1 cellular context compared by ENCODE assay signal in the genomic region with DNA sequence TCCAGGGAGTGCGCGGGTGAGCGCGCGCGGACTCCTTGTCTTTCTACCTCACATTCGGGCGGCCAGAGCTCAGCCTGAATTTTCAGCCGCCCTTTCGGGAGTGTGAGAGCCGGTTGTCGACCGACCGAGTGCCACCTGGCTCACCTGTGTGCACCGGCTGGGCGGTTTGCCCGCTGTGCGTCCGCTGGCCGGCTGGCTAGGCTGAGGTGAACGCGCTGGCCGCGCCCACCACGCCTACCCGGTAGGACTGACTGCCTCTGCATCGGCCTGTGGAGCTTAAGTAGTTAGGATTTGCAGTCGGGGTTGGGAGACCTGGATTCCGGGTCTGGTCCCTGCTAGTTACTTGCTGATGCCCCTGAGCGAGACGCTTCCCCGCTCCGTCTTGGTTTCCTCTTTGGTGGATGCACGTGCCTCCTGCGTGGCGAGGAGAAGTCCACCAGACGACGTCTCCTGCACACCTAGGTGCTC.
TF ChIP-seq lines count a peak whose summit lies in the region.

No MANE protein-coding gene starts in this region.

TF ChIP-seq in HEK293, 187 proteins besides CTCF, POLR2A, EP300 and RAD21 (continued from another document and continues in another):
- TF ChIP-seq, protein P1, sequence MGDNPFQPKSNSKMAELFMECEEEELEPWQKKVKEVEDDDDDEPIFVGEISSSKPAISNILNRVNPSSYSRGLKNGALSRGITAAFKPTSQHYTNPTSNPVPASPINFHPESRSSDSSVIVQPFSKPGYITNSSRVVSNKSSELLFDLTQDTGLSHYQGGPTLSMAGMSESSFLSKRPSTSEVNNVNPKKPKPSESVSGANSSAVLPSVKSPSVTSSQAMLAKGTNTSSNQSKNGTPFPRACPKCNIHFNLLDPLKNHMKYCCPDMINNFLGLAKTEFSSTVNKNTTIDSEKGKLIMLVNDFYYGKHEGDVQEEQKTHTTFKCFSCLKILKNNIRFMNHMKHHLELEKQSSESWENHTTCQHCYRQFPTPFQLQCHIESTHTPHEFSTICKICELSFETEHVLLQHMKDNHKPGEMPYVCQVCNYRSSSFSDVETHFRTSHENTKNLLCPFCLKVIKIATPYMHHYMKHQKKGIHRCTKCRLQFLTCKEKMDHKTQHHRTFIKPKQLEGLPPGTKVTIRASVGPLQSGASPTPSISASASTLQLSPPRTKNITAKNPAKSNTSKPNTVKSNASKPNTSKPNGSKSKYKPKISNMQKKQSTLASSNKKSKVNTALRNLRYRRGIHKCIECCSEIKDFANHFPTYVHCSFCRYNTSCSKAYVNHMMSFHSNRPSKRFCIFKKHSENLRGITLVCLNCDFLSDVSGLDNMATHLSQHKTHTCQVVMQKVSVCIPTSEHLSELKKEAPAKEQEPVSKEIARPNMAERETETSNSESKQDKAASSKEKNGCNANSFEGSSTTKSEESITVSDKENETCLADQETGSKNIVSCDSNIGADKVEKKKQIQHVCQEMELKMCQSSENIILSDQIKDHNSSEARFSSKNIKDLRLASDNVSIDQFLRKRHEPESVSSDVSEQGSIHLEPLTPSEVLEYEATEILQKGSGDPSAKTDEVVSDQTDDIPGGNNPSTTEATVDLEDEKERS (tag by site-specific recombination; IDR thresholded peaks at IDR 0.05), result no peak
- no peak for TF ChIP-seq SP3 (tag by site-specific recombination; IDR thresholded peaks at IDR 0.05)
- no peak for TF ChIP-seq ZNF350 (tag by site-specific recombination; IDR thresholded peaks at IDR 0.05)
- TF ChIP-seq ZBTB48 (tag by site-specific recombination; IDR thresholded peaks at IDR 0.05), result 0 out of 2 replicates have a peak, but pooled peaks have one; percentile 13
- TF ChIP-seq ZNF585B (tag by site-specific recombination; IDR thresholded peaks at IDR 0.05), result no peak
- no peak for TF ChIP-seq ZNF571 (tag by site-specific recombination; IDR thresholded peaks at IDR 0.05)
- no peak for TF ChIP-seq ZNF544 (tag by site-specific recombination; IDR thresholded peaks at IDR 0.05)
- TF ChIP-seq, protein P2, sequence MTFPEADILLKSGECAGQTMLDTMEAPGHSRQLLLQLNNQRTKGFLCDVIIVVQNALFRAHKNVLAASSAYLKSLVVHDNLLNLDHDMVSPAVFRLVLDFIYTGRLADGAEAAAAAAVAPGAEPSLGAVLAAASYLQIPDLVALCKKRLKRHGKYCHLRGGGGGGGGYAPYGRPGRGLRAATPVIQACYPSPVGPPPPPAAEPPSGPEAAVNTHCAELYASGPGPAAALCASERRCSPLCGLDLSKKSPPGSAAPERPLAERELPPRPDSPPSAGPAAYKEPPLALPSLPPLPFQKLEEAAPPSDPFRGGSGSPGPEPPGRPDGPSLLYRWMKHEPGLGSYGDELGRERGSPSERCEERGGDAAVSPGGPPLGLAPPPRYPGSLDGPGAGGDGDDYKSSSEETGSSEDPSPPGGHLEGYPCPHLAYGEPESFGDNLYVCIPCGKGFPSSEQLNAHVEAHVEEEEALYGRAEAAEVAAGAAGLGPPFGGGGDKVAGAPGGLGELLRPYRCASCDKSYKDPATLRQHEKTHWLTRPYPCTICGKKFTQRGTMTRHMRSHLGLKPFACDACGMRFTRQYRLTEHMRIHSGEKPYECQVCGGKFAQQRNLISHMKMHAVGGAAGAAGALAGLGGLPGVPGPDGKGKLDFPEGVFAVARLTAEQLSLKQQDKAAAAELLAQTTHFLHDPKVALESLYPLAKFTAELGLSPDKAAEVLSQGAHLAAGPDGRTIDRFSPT (tag by site-specific recombination; IDR thresholded peaks at IDR 0.05), result no peak
- no peak for TF ChIP-seq SALL2 (tag by site-specific recombination; IDR thresholded peaks at IDR 0.05; ENCODE audit: borderline replicate concordance)
- TF ChIP-seq, protein P3, sequence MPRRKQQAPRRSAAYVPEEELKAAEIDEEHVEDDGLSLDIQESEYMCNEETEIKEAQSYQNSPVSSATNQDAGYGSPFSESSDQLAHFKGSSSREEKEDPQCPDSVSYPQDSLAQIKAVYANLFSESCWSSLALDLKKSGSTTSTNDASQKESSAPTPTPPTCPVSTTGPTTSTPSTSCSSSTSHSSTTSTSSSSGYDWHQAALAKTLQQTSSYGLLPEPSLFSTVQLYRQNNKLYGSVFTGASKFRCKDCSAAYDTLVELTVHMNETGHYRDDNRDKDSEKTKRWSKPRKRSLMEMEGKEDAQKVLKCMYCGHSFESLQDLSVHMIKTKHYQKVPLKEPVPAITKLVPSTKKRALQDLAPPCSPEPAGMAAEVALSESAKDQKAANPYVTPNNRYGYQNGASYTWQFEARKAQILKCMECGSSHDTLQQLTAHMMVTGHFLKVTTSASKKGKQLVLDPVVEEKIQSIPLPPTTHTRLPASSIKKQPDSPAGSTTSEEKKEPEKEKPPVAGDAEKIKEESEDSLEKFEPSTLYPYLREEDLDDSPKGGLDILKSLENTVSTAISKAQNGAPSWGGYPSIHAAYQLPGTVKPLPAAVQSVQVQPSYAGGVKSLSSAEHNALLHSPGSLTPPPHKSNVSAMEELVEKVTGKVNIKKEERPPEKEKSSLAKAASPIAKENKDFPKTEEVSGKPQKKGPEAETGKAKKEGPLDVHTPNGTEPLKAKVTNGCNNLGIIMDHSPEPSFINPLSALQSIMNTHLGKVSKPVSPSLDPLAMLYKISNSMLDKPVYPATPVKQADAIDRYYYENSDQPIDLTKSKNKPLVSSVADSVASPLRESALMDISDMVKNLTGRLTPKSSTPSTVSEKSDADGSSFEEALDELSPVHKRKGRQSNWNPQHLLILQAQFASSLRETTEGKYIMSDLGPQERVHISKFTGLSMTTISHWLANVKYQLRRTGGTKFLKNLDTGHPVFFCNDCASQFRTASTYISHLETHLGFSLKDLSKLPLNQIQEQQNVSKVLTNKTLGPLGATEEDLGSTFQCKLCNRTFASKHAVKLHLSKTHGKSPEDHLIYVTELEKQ (tag by site-specific recombination; IDR thresholded peaks at IDR 0.05; ENCODE audit: borderline replicate concordance), result no peak
- no peak for TF ChIP-seq MYNN (tag by site-specific recombination; IDR thresholded peaks at IDR 0.05; ENCODE audit: borderline replicate concordance)
- no peak for TF ChIP-seq ZNF146 (tag by site-specific recombination; IDR thresholded peaks at IDR 0.05)
- TF ChIP-seq, protein P4, sequence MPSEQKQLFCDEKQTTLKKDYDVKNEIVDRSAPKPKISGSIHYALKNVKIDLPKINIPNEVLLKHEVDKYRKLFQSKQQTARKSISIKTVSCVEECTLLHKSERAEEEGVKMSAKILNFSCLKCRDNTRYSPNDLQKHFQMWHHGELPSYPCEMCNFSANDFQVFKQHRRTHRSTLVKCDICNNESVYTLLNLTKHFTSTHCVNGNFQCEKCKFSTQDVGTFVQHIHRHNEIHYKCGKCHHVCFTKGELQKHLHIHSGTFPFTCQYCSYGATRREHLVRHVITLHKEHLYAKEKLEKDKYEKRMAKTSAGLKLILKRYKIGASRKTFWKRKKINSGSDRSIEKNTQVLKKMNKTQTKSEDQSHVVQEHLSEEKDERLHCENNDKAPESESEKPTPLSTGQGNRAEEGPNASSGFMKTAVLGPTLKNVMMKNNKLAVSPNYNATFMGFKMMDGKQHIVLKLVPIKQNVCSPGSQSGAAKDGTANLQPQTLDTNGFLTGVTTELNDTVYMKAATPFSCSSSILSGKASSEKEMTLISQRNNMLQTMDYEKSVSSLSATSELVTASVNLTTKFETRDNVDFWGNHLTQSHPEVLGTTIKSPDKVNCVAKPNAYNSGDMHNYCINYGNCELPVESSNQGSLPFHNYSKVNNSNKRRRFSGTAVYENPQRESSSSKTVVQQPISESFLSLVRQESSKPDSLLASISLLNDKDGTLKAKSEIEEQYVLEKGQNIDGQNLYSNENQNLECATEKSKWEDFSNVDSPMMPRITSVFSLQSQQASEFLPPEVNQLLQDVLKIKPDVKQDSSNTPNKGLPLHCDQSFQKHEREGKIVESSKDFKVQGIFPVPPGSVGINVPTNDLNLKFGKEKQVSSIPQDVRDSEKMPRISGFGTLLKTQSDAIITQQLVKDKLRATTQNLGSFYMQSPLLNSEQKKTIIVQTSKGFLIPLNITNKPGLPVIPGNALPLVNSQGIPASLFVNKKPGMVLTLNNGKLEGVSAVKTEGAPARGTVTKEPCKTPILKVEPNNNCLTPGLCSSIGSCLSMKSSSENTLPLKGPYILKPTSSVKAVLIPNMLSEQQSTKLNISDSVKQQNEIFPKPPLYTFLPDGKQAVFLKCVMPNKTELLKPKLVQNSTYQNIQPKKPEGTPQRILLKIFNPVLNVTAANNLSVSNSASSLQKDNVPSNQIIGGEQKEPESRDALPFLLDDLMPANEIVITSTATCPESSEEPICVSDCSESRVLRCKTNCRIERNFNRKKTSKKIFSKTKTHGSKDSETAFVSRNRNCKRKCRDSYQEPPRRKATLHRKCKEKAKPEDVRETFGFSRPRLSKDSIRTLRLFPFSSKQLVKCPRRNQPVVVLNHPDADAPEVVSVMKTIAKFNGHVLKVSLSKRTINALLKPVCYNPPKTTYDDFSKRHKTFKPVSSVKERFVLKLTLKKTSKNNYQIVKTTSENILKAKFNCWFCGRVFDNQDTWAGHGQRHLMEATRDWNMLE (tag by site-specific recombination; conservative IDR thresholded peaks at IDR 0.05; ENCODE audit: low read depth), result no peak
- TF ChIP-seq ZXDB (tag by site-specific recombination; IDR thresholded peaks at IDR 0.05), result no peak
- TF ChIP-seq ZNF830 (tag by site-specific recombination; IDR thresholded peaks at IDR 0.05; ENCODE audit: low read depth), result no peak
- 0 out of 2 replicates have a peak, but pooled peaks have one; percentile 5 for TF ChIP-seq ZBTB20 (tag by site-specific recombination; IDR thresholded peaks at IDR 0.05)
- TF ChIP-seq HOXA7 (CRISPR knock-in tag; IDR thresholded peaks at IDR 0.05; ENCODE audit: borderline replicate concordance), result no peak
- TF ChIP-seq IKZF3 (tag by site-specific recombination; IDR thresholded peaks at IDR 0.05), result no peak
- no peak for TF ChIP-seq ZNF623 (tag by site-specific recombination; IDR thresholded peaks at IDR 0.05)
- 0 out of 2 replicates have a peak, but pooled peaks have one; percentile 37 for TF ChIP-seq KLF7 (tag by site-specific recombination; IDR thresholded peaks at IDR 0.05; ENCODE audit: borderline replicate concordance)
- TF ChIP-seq, protein P5, sequence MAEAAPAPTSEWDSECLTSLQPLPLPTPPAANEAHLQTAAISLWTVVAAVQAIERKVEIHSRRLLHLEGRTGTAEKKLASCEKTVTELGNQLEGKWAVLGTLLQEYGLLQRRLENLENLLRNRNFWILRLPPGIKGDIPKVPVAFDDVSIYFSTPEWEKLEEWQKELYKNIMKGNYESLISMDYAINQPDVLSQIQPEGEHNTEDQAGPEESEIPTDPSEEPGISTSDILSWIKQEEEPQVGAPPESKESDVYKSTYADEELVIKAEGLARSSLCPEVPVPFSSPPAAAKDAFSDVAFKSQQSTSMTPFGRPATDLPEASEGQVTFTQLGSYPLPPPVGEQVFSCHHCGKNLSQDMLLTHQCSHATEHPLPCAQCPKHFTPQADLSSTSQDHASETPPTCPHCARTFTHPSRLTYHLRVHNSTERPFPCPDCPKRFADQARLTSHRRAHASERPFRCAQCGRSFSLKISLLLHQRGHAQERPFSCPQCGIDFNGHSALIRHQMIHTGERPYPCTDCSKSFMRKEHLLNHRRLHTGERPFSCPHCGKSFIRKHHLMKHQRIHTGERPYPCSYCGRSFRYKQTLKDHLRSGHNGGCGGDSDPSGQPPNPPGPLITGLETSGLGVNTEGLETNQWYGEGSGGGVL (tag by site-specific recombination; IDR thresholded peaks at IDR 0.05), result no peak
- TF ChIP-seq, protein P6, sequence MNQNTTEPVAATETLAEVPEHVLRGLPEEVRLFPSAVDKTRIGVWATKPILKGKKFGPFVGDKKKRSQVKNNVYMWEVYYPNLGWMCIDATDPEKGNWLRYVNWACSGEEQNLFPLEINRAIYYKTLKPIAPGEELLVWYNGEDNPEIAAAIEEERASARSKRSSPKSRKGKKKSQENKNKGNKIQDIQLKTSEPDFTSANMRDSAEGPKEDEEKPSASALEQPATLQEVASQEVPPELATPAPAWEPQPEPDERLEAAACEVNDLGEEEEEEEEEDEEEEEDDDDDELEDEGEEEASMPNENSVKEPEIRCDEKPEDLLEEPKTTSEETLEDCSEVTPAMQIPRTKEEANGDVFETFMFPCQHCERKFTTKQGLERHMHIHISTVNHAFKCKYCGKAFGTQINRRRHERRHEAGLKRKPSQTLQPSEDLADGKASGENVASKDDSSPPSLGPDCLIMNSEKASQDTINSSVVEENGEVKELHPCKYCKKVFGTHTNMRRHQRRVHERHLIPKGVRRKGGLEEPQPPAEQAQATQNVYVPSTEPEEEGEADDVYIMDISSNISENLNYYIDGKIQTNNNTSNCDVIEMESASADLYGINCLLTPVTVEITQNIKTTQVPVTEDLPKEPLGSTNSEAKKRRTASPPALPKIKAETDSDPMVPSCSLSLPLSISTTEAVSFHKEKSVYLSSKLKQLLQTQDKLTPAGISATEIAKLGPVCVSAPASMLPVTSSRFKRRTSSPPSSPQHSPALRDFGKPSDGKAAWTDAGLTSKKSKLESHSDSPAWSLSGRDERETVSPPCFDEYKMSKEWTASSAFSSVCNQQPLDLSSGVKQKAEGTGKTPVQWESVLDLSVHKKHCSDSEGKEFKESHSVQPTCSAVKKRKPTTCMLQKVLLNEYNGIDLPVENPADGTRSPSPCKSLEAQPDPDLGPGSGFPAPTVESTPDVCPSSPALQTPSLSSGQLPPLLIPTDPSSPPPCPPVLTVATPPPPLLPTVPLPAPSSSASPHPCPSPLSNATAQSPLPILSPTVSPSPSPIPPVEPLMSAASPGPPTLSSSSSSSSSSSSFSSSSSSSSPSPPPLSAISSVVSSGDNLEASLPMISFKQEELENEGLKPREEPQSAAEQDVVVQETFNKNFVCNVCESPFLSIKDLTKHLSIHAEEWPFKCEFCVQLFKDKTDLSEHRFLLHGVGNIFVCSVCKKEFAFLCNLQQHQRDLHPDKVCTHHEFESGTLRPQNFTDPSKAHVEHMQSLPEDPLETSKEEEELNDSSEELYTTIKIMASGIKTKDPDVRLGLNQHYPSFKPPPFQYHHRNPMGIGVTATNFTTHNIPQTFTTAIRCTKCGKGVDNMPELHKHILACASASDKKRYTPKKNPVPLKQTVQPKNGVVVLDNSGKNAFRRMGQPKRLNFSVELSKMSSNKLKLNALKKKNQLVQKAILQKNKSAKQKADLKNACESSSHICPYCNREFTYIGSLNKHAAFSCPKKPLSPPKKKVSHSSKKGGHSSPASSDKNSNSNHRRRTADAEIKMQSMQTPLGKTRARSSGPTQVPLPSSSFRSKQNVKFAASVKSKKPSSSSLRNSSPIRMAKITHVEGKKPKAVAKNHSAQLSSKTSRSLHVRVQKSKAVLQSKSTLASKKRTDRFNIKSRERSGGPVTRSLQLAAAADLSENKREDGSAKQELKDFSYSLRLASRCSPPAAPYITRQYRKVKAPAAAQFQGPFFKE (tag by site-specific recombination; IDR thresholded peaks at IDR 0.05; ENCODE audit: borderline replicate concordance), result no peak
- no peak for TF ChIP-seq ZNF558 (tag by site-specific recombination; IDR thresholded peaks at IDR 0.05)
- no peak for TF ChIP-seq ZNF561 (tag by site-specific recombination; IDR thresholded peaks at IDR 0.05; ENCODE audit: borderline replicate concordance)
- no peak for TF ChIP-seq ZFP3 (tag by site-specific recombination; IDR thresholded peaks at IDR 0.05; ENCODE audit: low read depth)
- TF ChIP-seq ZNF747 (tag by site-specific recombination; IDR thresholded peaks at IDR 0.05), result no peak
- no peak for TF ChIP-seq ZNF10 (tag by site-specific recombination; IDR thresholded peaks at IDR 0.05)
- TF ChIP-seq ZNF354C (tag by site-specific recombination; IDR thresholded peaks at IDR 0.05; ENCODE audit: borderline replicate concordance, low read depth), result no peak
- no peak for TF ChIP-seq ZNF785 (tag by site-specific recombination; IDR thresholded peaks at IDR 0.05)
- TF ChIP-seq, protein P7, sequence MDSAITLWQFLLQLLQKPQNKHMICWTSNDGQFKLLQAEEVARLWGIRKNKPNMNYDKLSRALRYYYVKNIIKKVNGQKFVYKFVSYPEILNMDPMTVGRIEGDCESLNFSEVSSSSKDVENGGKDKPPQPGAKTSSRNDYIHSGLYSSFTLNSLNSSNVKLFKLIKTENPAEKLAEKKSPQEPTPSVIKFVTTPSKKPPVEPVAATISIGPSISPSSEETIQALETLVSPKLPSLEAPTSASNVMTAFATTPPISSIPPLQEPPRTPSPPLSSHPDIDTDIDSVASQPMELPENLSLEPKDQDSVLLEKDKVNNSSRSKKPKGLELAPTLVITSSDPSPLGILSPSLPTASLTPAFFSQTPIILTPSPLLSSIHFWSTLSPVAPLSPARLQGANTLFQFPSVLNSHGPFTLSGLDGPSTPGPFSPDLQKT (IDR thresholded peaks at IDR 0.05; ENCODE audit: borderline replicate concordance, low read depth, low read length), result no peak
